Comparison of ENCODE assay signal across 37 cellular contexts in the genomic region with DNA sequence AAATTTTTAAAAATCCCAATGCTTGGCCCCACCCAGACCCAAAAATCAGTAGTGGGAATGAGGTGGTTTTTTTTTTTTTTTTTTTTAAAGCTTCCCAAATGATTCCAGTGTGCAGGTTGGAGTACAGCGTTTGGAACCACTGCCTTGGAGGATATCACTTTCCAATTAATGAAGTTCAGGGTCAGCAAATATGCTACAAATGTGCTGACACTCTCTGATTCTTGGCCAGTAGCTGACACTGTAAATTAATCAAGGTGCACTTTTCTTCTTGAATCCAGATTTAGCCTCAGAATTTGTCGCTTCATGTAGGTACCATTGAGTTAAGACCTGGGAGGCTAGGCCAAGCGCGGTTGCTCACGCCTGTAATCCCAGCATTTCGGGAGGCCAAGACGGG.
"Had no signal": no experiment of that assay in that cellular context is flagged by ENCODE, and none has a peak within 500 bp of the region (broad histone marks: within the 10 kb centered on the region; RNA-seq: fewer than 3 reads in every experiment).

No MANE protein-coding gene starts in this region.

- H3K36me3 ChIP-seq: adrenal gland, brain microvascular endothelial cell, breast epithelium, cardiac muscle cell had no signal

- H3K4me1 Mint-ChIP-seq: activated naive CD4-positive, alpha-beta T cell treated with anti-CD3 and anti-CD28 coated beads, Interleukin-2, amount 50 U/mL, for 24 hours had no signal

- DNase-seq: activated effector memory CD4-positive, alpha-beta T cell treated with anti-CD3 and anti-CD28 coated beads, Interleukin-2, amount 50 U/mL, for 16 hours; activated effector memory CD4-positive, alpha-beta T cell treated with Interleukin-2 at 50 U/mL for 16 hours; activated gamma-delta T cell; activated gamma-delta T cell treated with Interleukin-2 at 50 U/mL for 16 hours; activated naive CD4-positive, alpha-beta T cell; activated naive CD4-positive, alpha-beta T cell treated with anti-CD3 and anti-CD28 coated beads for 36 hours; activated naive CD4-positive, alpha-beta T cell treated with anti-CD3 and anti-CD28 coated beads, Interleukin-2, amount 10 ng/mL, durations not matched to agents 7 days and 5 days; activated naive CD4-positive, alpha-beta T cell treated with anti-CD3 and anti-CD28 coated beads, Interleukin-2, amount 50 U/mL, for 16 hours; activated naive CD4-positive, alpha-beta T cell treated with Interleukin-2 at 50 U/mL for 16 hours; activated naive CD8-positive, alpha-beta T cell treated with anti-CD3 and anti-CD28 coated beads for 36 hours; activated naive CD8-positive, alpha-beta T cell treated with anti-CD3 and anti-CD28 coated beads, Interleukin-2, amount 10 ng/mL, durations not matched to agents 7 days and 5 days; activated T-cell treated with anti-CD3 and anti-CD28 coated beads, Interleukin-2, amount 50 U/mL, for 1 hour; activated T-cell treated with anti-CD3 and anti-CD28 coated beads, Interleukin-2, amount 50 U/mL, for 24 hours; activated T-cell treated with anti-CD3 and anti-CD28 coated beads, Interleukin-2, amount 50 U/mL, for 4 hours; activated T-cell treated with anti-CD3 and anti-CD28 coated beads, Interleukin-2, amount 50 U/mL, for 48 hours; activated T-cell treated with anti-CD3 and anti-CD28 coated beads, Interleukin-2, amount 50 U/mL, for 72 hours; adrenal gland; amniotic stem cell; aorta; body of pancreas; brain microvascular endothelial cell; caudate nucleus; central memory CD4-positive, alpha-beta T cell; cerebellar nuclear complex had no signal

- H3K27ac ChIP-seq: adrenal gland, ascending aorta, body of pancreas, brain microvascular endothelial cell, breast epithelium, cardiac muscle cell had no signal

- ATAC-seq: activated naive CD4-positive, alpha-beta T cell treated with anti-CD3 and anti-CD28 coated beads, Interleukin-2, amount 50 U/mL, for 72 hours; activated T-cell treated with anti-CD3 and anti-CD28 coated beads, Interleukin-2, amount 50 U/mL, for 4 hours; activated T-cell treated with anti-CD3 and anti-CD28 coated beads, Interleukin-2, amount 50 U/mL, for 72 hours; activated T-helper 17 cell treated with anti-CD3 and anti-CD28 coated beads, Interleukin-2, amount 50 U/mL, for 72 hours; body of pancreas had no signal

- FAIRE-seq: astrocyte, bronchial epithelial cell had no signal

- H3K9me3 ChIP-seq: adrenal gland, ascending aorta, body of pancreas, breast epithelium had no signal

- H3K27ac Mint-ChIP-seq: activated naive CD4-positive, alpha-beta T cell treated with anti-CD3 and anti-CD28 coated beads for 36 hours; activated naive CD4-positive, alpha-beta T cell treated with anti-CD3 and anti-CD28 coated beads, Interleukin-2, amount 50 U/mL, for 24 hours; activated naive CD4-positive, alpha-beta T cell treated with anti-CD3 and anti-CD28 coated beads, Interleukin-2, amount 50 U/mL, for 72 hours; activated naive CD8-positive, alpha-beta T cell; activated naive CD8-positive, alpha-beta T cell treated with anti-CD3 and anti-CD28 coated beads for 36 hours; activated naive CD8-positive, alpha-beta T cell treated with anti-CD3 and anti-CD28 coated beads, Interleukin-2, amount 10 ng/mL, durations not matched to agents 7 days and 5 days; activated T-cell treated with anti-CD3 and anti-CD28 coated beads, Interleukin-2, amount 50 U/mL, for 24 hours; activated T-cell treated with anti-CD3 and anti-CD28 coated beads, Interleukin-2, amount 50 U/mL, for 72 hours; activated T-helper 1 cell treated with anti-CD3 and anti-CD28 coated beads, Interleukin-12 subunit alpha, Interleukin-12 subunit beta, Interleukin-2, Interleukin-4 antibody, amounts not matched to agents 30 ng/mL and 10 ng/mL and 1 ng/mL, durations not matched to agents 14 hours and 24 hours and 36 hours; activated T-helper 17 cell treated with anti-CD3 and anti-CD28 coated beads, Interleukin-2, amount 50 U/mL, for 72 hours; activated T-helper 2 cell treated with anti-CD3 and anti-CD28 coated beads, Interferon-gamma antibody, Interleukin-2, Interleukin-4, amounts not matched to agents 10 μg/mL and 5 μg/mL and 100 μg/mL, durations not matched to agents 14 hours and 24 hours and 36 hours; brain had no signal

- H3K4me3 Mint-ChIP-seq: activated naive CD4-positive, alpha-beta T cell treated with anti-CD3 and anti-CD28 coated beads for 36 hours; activated naive CD4-positive, alpha-beta T cell treated with anti-CD3 and anti-CD28 coated beads, Interleukin-2, amount 10 ng/mL, durations not matched to agents 7 days and 5 days; activated naive CD4-positive, alpha-beta T cell treated with anti-CD3 and anti-CD28 coated beads, Interleukin-2, amount 50 U/mL, for 24 hours; activated naive CD8-positive, alpha-beta T cell; activated naive CD8-positive, alpha-beta T cell treated with anti-CD3 and anti-CD28 coated beads for 36 hours; activated naive CD8-positive, alpha-beta T cell treated with anti-CD3 and anti-CD28 coated beads, Interleukin-2, amount 10 ng/mL, durations not matched to agents 7 days and 5 days; activated T-cell treated with anti-CD3 and anti-CD28 coated beads, Interleukin-2, amount 50 U/mL, for 24 hours; activated T-cell treated with anti-CD3 and anti-CD28 coated beads, Interleukin-2, amount 50 U/mL, for 4 hours; activated T-cell treated with anti-CD3 and anti-CD28 coated beads, Interleukin-2, amount 50 U/mL, for 72 hours; activated T-helper 1 cell treated with anti-CD3 and anti-CD28 coated beads, Interleukin-12 subunit alpha, Interleukin-12 subunit beta, Interleukin-2, Interleukin-4 antibody, amounts not matched to agents 30 ng/mL and 10 ng/mL and 1 ng/mL, durations not matched to agents 14 hours and 24 hours and 36 hours; activated T-helper 17 cell treated with anti-CD3 and anti-CD28 coated beads, Interleukin-2, amount 50 U/mL, for 72 hours; brain; central memory CD8-positive, alpha-beta T cell had no signal

- H3K27me3 ChIP-seq: adrenal gland, ascending aorta, body of pancreas, brain microvascular endothelial cell, breast epithelium, cardiac muscle cell had no signal

- H3K4me3 ChIP-seq: adrenal gland, ascending aorta, body of pancreas, breast epithelium, cardiac muscle cell had no signal

- H3K9me3 Mint-ChIP-seq: activated naive CD4-positive, alpha-beta T cell treated with anti-CD3 and anti-CD28 coated beads for 36 hours; activated naive CD4-positive, alpha-beta T cell treated with anti-CD3 and anti-CD28 coated beads, Interleukin-2, amount 10 ng/mL, durations not matched to agents 7 days and 5 days; activated naive CD4-positive, alpha-beta T cell treated with anti-CD3 and anti-CD28 coated beads, Interleukin-2, amount 50 U/mL, for 24 hours; activated naive CD4-positive, alpha-beta T cell treated with anti-CD3 and anti-CD28 coated beads, Interleukin-2, amount 50 U/mL, for 72 hours; activated naive CD8-positive, alpha-beta T cell treated with anti-CD3 and anti-CD28 coated beads for 36 hours; activated naive CD8-positive, alpha-beta T cell treated with anti-CD3 and anti-CD28 coated beads, Interleukin-2, amount 10 ng/mL, durations not matched to agents 7 days and 5 days; activated T-cell treated with anti-CD3 and anti-CD28 coated beads, Interleukin-2, amount 50 U/mL, for 24 hours; activated T-cell treated with anti-CD3 and anti-CD28 coated beads, Interleukin-2, amount 50 U/mL, for 4 hours; activated T-cell treated with anti-CD3 and anti-CD28 coated beads, Interleukin-2, amount 50 U/mL, for 72 hours; activated T-helper 1 cell treated with anti-CD3 and anti-CD28 coated beads, Interleukin-12 subunit alpha, Interleukin-12 subunit beta, Interleukin-2, Interleukin-4 antibody, amounts not matched to agents 30 ng/mL and 10 ng/mL and 1 ng/mL, durations not matched to agents 14 hours and 24 hours and 36 hours; activated T-helper 17 cell treated with anti-CD3 and anti-CD28 coated beads, Interleukin-2, amount 50 U/mL, for 72 hours; activated T-helper 2 cell treated with anti-CD3 and anti-CD28 coated beads, Interferon-gamma antibody, Interleukin-2, Interleukin-4, amounts not matched to agents 10 μg/mL and 5 μg/mL and 100 μg/mL, durations not matched to agents 14 hours and 24 hours and 36 hours; brain; central memory CD8-positive, alpha-beta T cell had no signal

- H3K4me1 ChIP-seq: adrenal gland, ascending aorta, body of pancreas, breast epithelium had no signal

- H3K36me3 Mint-ChIP-seq: activated naive CD4-positive, alpha-beta T cell treated with anti-CD3 and anti-CD28 coated beads, Interleukin-2, amount 10 ng/mL, durations not matched to agents 7 days and 5 days; brain had no signal

- H3K27me3 Mint-ChIP-seq: activated naive CD4-positive, alpha-beta T cell treated with anti-CD3 and anti-CD28 coated beads, Interleukin-2, amount 10 ng/mL, durations not matched to agents 7 days and 5 days; activated naive CD4-positive, alpha-beta T cell treated with anti-CD3 and anti-CD28 coated beads, Interleukin-2, amount 50 U/mL, for 24 hours; activated naive CD8-positive, alpha-beta T cell; activated naive CD8-positive, alpha-beta T cell treated with anti-CD3 and anti-CD28 coated beads for 36 hours; activated naive CD8-positive, alpha-beta T cell treated with anti-CD3 and anti-CD28 coated beads, Interleukin-2, amount 10 ng/mL, durations not matched to agents 7 days and 5 days; activated T-cell treated with anti-CD3 and anti-CD28 coated beads, Interleukin-2, amount 50 U/mL, for 24 hours; activated T-helper 17 cell treated with anti-CD3 and anti-CD28 coated beads, Interleukin-2, amount 50 U/mL, for 72 hours; central memory CD8-positive, alpha-beta T cell had no signal
